In genomic region chr11:11841121-11841604, GRCh38 we compare ENCODE assay signal across 8 cellular contexts. TPM values are rescaled to one million over a fixed set of nuclear protein-coding genes. Genes with fewer than 3 reads are reported as not detected.
A peak's percentile ranks its signal among the peaks of the same experiment; 100 is the strongest.
DNase-seq lines count a peak whose midpoint lies in the region; ATAC-seq and TF ChIP-seq lines count a peak whose summit lies in the region.

No MANE protein-coding gene starts in this region.

- H3K4me2 ChIP-seq in BLaER1 (peak overlapping the region; percentile 90), fibroblast of lung (ENCODE audit: extremely low read depth, insufficient read depth, low read length) (peak overlapping the region; percentile 92)

- H3K27me3 Mint-ChIP-seq in nephron progenitor cell (ENCODE audit: low read depth, poor library complexity): peaks cover 4% of the 10 kb centered on the region

- peaks cover 4% of the 10 kb centered on the region for H3K9me3 Mint-ChIP-seq in nephron progenitor cell

- H3K4me3 ChIP-seq in BLaER1 (peak overlapping the region; percentile 94), fibroblast of lung (replicated peaks in 1 of 4; ENCODE audit: control extremely low read depth in 1 of 4, insufficient read depth in 1 of 4, low read depth in 3 of 4, low read length in 4 of 4) (peak overlapping the region; percentile 70 to 98 (median 74))

- DNase-seq in SHP77 treated with DMSO at 0.1 percent for 48 hours (lab: John Stamatoyannopoulos, UW): peak; percentile 16
- peak; percentile 38 to 50 for DNase-seq in fibroblast of lung (ENCODE audit: low read depth in 2 of 2)
- DNase-seq in nephron progenitor cell: peak; percentile 26
- DNase-seq in GM10266 (ENCODE audit: extremely low spot score): no peak
- DNase-seq in stimulated activated CD4-positive, alpha-beta T cell treated with anti-CD3 and anti-CD28 coated beads, Interleukin-4, amount 100 ng/mL, for 4 hours: no peak

- no peak for TF ChIP-seq CTCF in fibroblast of lung (conservative IDR thresholded peaks at IDR 0.05 in 1 of 2, IDR thresholded peaks at IDR 0.05 in 1 of 2; ENCODE audit: low read depth in 1 of 2, low read length in 2 of 2)
- no peak for TF ChIP-seq CTCF in nephron progenitor cell (IDR thresholded peaks at IDR 0.05)
- TF ChIP-seq CTCF in GM10266 (IDR thresholded peaks at IDR 0.05; ENCODE audit: control insufficient read depth, insufficient read depth, low read depth, missing control alignments): no peak

- no peak overlapping the region for H3K4me3 Mint-ChIP-seq in nephron progenitor cell

- peaks cover 35% of the 10 kb centered on the region for H4K20me1 ChIP-seq in BLaER1
- peaks cover 2% of the 10 kb centered on the region for H4K20me1 ChIP-seq in fibroblast of lung (ENCODE audit: control insufficient read depth, extremely low read depth, insufficient read depth, low read length)

- H2AFZ ChIP-seq in fibroblast of lung (ENCODE audit: low read length): peak overlapping the region; percentile 97

- H3K36me3 ChIP-seq in BLaER1: no peaks in the 10 kb centered on the region
- H3K36me3 ChIP-seq in fibroblast of lung (ENCODE audit: control insufficient read depth, insufficient read depth, low read length): no peaks in the 10 kb centered on the region

- no peaks in the 10 kb centered on the region for H3K36me3 Mint-ChIP-seq in nephron progenitor cell (ENCODE audit: low read depth)

- H3K9ac ChIP-seq in BLaER1 (peak overlapping the region; percentile 99), fibroblast of lung (ENCODE audit: insufficient read depth, low read length) (peak overlapping the region; percentile 99)

- H3K4me1 Mint-ChIP-seq in nephron progenitor cell: no peaks in the 10 kb centered on the region

- H3K27me3 ChIP-seq in BLaER1 (no peaks in the 10 kb centered on the region), fibroblast of lung (ENCODE audit: control insufficient read depth, insufficient read depth, low read length) (no peaks in the 10 kb centered on the region)

- H3K9me3 ChIP-seq in BLaER1 (no peaks in the 10 kb centered on the region), fibroblast of lung (ENCODE audit: control insufficient read depth, insufficient read depth, low read depth, low read length) (no peaks in the 10 kb centered on the region)

- H3K4me1 ChIP-seq in BLaER1 (peaks cover 33% of the 10 kb centered on the region), fibroblast of lung (ENCODE audit: control insufficient read depth, extremely low read depth, insufficient read depth, low read length) (peaks cover 2% of the 10 kb centered on the region)

- ATAC-seq in GM18870 (IDR thresholded peaks at IDR 0.05; ENCODE audit: unreplicated experiment) (peak; percentile 19), HG03520 (IDR thresholded peaks at IDR 0.05; ENCODE audit: unreplicated experiment) (peak; percentile 10)

- H3K27ac Mint-ChIP-seq in nephron progenitor cell: no peak overlapping the region

- H3K79me2 ChIP-seq in fibroblast of lung (ENCODE audit: control insufficient read depth, insufficient read depth, low read length): peaks cover 43% of the 10 kb centered on the region

- H3K27ac ChIP-seq in BLaER1 (peak overlapping the region; percentile 99), fibroblast of lung (ENCODE audit: insufficient read depth, low read length) (peak overlapping the region; percentile 98)

RNA-seq across cellular contexts. Expression of gene USP47, which starts 0.6 kb away (rescaled TPM):
- 97.8 and 162 TPM in 2 replicates for total RNA-seq in fibroblast of lung
- 26.2 and 40.3 TPM in 2 replicates for polyA plus RNA-seq in fibroblast of lung
- polyA plus RNA-seq in fibroblast of lung (2012): 31.7 and 42.0 TPM in 2 replicates
- polyA minus RNA-seq in fibroblast of lung (ENCODE audit: low replicate concordance): 8.6 and 10.3 TPM in 2 replicates

Comparison
In these comparisons a context has a peak if more than half of its experiments do, and no peak if none do; other contexts are left out.
1. DNase-seq: peak in SHP77 treated with DMSO at 0.1 percent for 48 hours (single experiment), fibroblast of lung (2 of 2) and nephron progenitor cell (single experiment); none in GM10266 (single experiment) and stimulated activated CD4-positive, alpha-beta T cell treated with anti-CD3 and anti-CD28 coated beads, Interleukin-4, amount 100 ng/mL, for 4 hours (0 of 2).